In genomic region chr22:49657974-49658550, GRCh38 we compare ENCODE assay signal across 2 cellular contexts.
TF ChIP-seq lines count a peak whose summit lies in the region.

No MANE protein-coding gene starts in this region.

TF ChIP-seq in HCT116, 20 proteins besides CTCF, POLR2A, EP300 and RAD21 (continued from another document):
- TF ChIP-seq POLR2AphosphoS5 (IDR thresholded peaks at IDR 0.05; ENCODE audit: low read depth, low read length) = no peak
- no peak for TF ChIP-seq YY1 (IDR thresholded peaks at IDR 0.05; ENCODE audit: extremely low read depth, insufficient replicate concordance, low read depth, low read length)
- no peak for TF ChIP-seq REST (IDR thresholded peaks at IDR 0.05; ENCODE audit: low read depth)
- TF ChIP-seq FOSL1 (IDR thresholded peaks at IDR 0.05; ENCODE audit: low read depth) = no peak
- TF ChIP-seq ELF1 (IDR thresholded peaks at IDR 0.05; ENCODE audit: borderline replicate concordance, low read depth) = no peak
- TF ChIP-seq EGR1 (IDR thresholded peaks at IDR 0.05; ENCODE audit: low read depth) = no peak
- no peak for TF ChIP-seq MAX (IDR thresholded peaks at IDR 0.05)
- no peak for TF ChIP-seq CBX3 (IDR thresholded peaks at IDR 0.05; ENCODE audit: low read depth)
- TF ChIP-seq ATF3 (IDR thresholded peaks at IDR 0.05) = no peak
- TF ChIP-seq CEBPB (IDR thresholded peaks at IDR 0.05; ENCODE audit: low read depth) = no peak
- TF ChIP-seq SIN3A (IDR thresholded peaks at IDR 0.05; ENCODE audit: low read depth) = no peak
- TF ChIP-seq EZH2 (IDR thresholded peaks at IDR 0.05) = no peak
- TF ChIP-seq ZFX (IDR thresholded peaks at IDR 0.05) = no peak
- no peak for TF ChIP-seq ZBTB33 (IDR thresholded peaks at IDR 0.05; ENCODE audit: extremely low read depth, insufficient replicate concordance, low read length)
- no peak for TF ChIP-seq EZH2phosphoT487 (IDR thresholded peaks at IDR 0.05; ENCODE audit: borderline replicate concordance)
- TF ChIP-seq JUND (IDR thresholded peaks at IDR 0.05) = no peak
TF ChIP-seq in HCT116: peak in this region for 0.

TF ChIP-seq in K562, 482 proteins besides CTCF, POLR2A, EP300 and RAD21 (continued from another document):
- TF ChIP-seq USF1 (CRISPR knock-in tag; IDR thresholded peaks at IDR 0.05) (0 out of 2 replicates have a peak, but pooled peaks have one; percentile 14), MLLT1 (IDR thresholded peaks at IDR 0.05) (no peak), GTF2E2 (tag; IDR thresholded peaks at IDR 0.05) (no peak), MGA (IDR thresholded peaks at IDR 0.05) (peak; percentile 9; the same call in 1 of the 2 replicates)
